22 cellular contexts compared by ENCODE assay signal in the genomic region with DNA sequence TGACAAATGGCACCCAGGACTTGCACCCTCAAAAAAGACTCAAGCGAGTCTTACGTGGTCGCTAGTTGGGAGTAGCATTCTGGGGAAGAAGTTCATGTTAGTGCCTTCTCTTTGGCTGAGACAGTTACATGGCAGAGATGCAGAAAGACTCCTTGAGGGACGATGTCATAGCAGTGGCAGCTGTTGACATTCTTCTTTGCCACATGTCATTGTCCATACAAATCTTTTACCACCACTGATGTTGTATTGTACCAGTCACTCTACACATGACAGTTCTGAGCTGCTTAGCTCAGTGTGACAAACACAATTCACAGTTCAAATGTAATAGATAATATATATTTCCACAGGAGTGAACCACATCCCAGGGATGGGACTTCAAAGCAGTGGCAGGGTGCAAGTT.
"Had no signal": no experiment of that assay in that cellular context is flagged by ENCODE, and none has a peak within 500 bp of the region (broad histone marks: within the 10 kb centered on the region; RNA-seq: fewer than 3 reads in every experiment).

No MANE protein-coding gene starts in this region.

- H3K9ac ChIP-seq: parathyroid adenoma had no signal

- ATAC-seq: activated T-helper 17 cell treated with anti-CD3 and anti-CD28 coated beads, Interleukin-2, amount 50 U/mL, for 72 hours; heart right ventricle; left lobe of liver; lower lobe of right lung; natural killer cell treated with Interleukin-12 subunit alpha and Interleukin-12 subunit beta and Interleukin-15 and Interleukin-18, amount 100 ng/mL, for 72 hours; right lobe of liver; stimulated activated memory B cell treated with anti-CD40 and anti-IgM and Interleukin-4, amounts not matched to agents 10 μg/mL and 1 μg/mL and 100 μg/mL, for 72 hours; WTC11 had no signal

- H3K27me3 ChIP-seq: breast epithelium, colonic mucosa, dorsolateral prefrontal cortex, esophagus squamous epithelium, heart right ventricle, right lobe of liver, transverse colon had no signal

- H3K9me3 Mint-ChIP-seq: activated naive CD8-positive, alpha-beta T cell treated with anti-CD3 and anti-CD28 coated beads for 36 hours; activated T-helper 17 cell treated with anti-CD3 and anti-CD28 coated beads, Interleukin-2, amount 50 U/mL, for 72 hours; natural killer cell treated with Interleukin-12 subunit alpha and Interleukin-12 subunit beta and Interleukin-15 and Interleukin-18, amount 100 ng/mL, for 72 hours; T-helper 1 cell treated with Interleukin-12 subunit alpha and Interleukin-12 subunit beta and Interleukin-4 antibody, amounts not matched to agents 30 μg/mL and 1 μg/mL, for 36 hours; WTC11 had no signal

- H2AFZ ChIP-seq: parathyroid adenoma had no signal

- DNase-seq: activated naive CD4-positive, alpha-beta T cell; activated naive CD8-positive, alpha-beta T cell treated with anti-CD3 and anti-CD28 coated beads for 36 hours; activated T-cell treated with anti-CD3 and anti-CD28 coated beads, Interleukin-2, amount 50 U/mL, for 1 hour; colonic mucosa; dorsolateral prefrontal cortex; esophagus squamous epithelium; heart right ventricle; kidney; lower lobe of right lung; nucleus accumbens; right lobe of liver; small intestine; T1000; transverse colon had no signal

- H3K36me3 Mint-ChIP-seq: activated naive CD8-positive, alpha-beta T cell treated with anti-CD3 and anti-CD28 coated beads for 36 hours; natural killer cell treated with Interleukin-12 subunit alpha and Interleukin-12 subunit beta and Interleukin-15 and Interleukin-18, amount 100 ng/mL, for 72 hours; WTC11 had no signal

- H3K36me3 ChIP-seq: breast epithelium, colonic mucosa, esophagus squamous epithelium, lower lobe of right lung, right lobe of liver, transverse colon had no signal

- H3K4me1 Mint-ChIP-seq: activated naive CD8-positive, alpha-beta T cell treated with anti-CD3 and anti-CD28 coated beads for 36 hours; activated T-helper 17 cell treated with anti-CD3 and anti-CD28 coated beads, Interleukin-2, amount 50 U/mL, for 72 hours; stimulated activated memory B cell treated with anti-CD40 and anti-IgM and Interleukin-4, amounts not matched to agents 10 μg/mL and 1 μg/mL and 100 μg/mL, for 72 hours had no signal

- H3K4me1 ChIP-seq: breast epithelium, colonic mucosa, right lobe of liver had no signal

- H3K9me3 ChIP-seq: breast epithelium, colonic mucosa, esophagus squamous epithelium, heart right ventricle, lower lobe of right lung, right lobe of liver, transverse colon had no signal

- H3K27me3 Mint-ChIP-seq: activated naive CD8-positive, alpha-beta T cell treated with anti-CD3 and anti-CD28 coated beads for 36 hours; activated T-helper 17 cell treated with anti-CD3 and anti-CD28 coated beads, Interleukin-2, amount 50 U/mL, for 72 hours; natural killer cell treated with Interleukin-12 subunit alpha and Interleukin-12 subunit beta and Interleukin-15 and Interleukin-18, amount 100 ng/mL, for 72 hours; stimulated activated memory B cell treated with anti-CD40 and anti-IgM and Interleukin-4, amounts not matched to agents 10 μg/mL and 1 μg/mL and 100 μg/mL, for 72 hours had no signal

- H3K79me2 ChIP-seq: parathyroid adenoma had no signal

- H3K27ac ChIP-seq: breast epithelium, colonic mucosa, esophagus squamous epithelium, lower lobe of right lung, parathyroid adenoma, right lobe of liver, transverse colon had no signal

- H3K27ac Mint-ChIP-seq: activated naive CD8-positive, alpha-beta T cell treated with anti-CD3 and anti-CD28 coated beads for 36 hours; activated T-helper 17 cell treated with anti-CD3 and anti-CD28 coated beads, Interleukin-2, amount 50 U/mL, for 72 hours; natural killer cell treated with Interleukin-12 subunit alpha and Interleukin-12 subunit beta and Interleukin-15 and Interleukin-18, amount 100 ng/mL, for 72 hours; stimulated activated memory B cell treated with anti-CD40 and anti-IgM and Interleukin-4, amounts not matched to agents 10 μg/mL and 1 μg/mL and 100 μg/mL, for 72 hours; T-helper 1 cell treated with Interleukin-12 subunit alpha and Interleukin-12 subunit beta and Interleukin-4 antibody, amounts not matched to agents 30 μg/mL and 1 μg/mL, for 36 hours; WTC11 had no signal

- H3K4me3 Mint-ChIP-seq: activated naive CD8-positive, alpha-beta T cell treated with anti-CD3 and anti-CD28 coated beads for 36 hours; activated T-helper 17 cell treated with anti-CD3 and anti-CD28 coated beads, Interleukin-2, amount 50 U/mL, for 72 hours; natural killer cell treated with Interleukin-12 subunit alpha and Interleukin-12 subunit beta and Interleukin-15 and Interleukin-18, amount 100 ng/mL, for 72 hours; stimulated activated memory B cell treated with anti-CD40 and anti-IgM and Interleukin-4, amounts not matched to agents 10 μg/mL and 1 μg/mL and 100 μg/mL, for 72 hours; T-helper 1 cell treated with Interleukin-12 subunit alpha and Interleukin-12 subunit beta and Interleukin-4 antibody, amounts not matched to agents 30 μg/mL and 1 μg/mL, for 36 hours; WTC11 had no signal

- H3K4me3 ChIP-seq: breast epithelium, colonic mucosa, dorsolateral prefrontal cortex, esophagus squamous epithelium, heart right ventricle, lower lobe of right lung, right lobe of liver, transverse colon had no signal
